Comparison of ENCODE assay signal across 27 cellular contexts in the genomic region with DNA sequence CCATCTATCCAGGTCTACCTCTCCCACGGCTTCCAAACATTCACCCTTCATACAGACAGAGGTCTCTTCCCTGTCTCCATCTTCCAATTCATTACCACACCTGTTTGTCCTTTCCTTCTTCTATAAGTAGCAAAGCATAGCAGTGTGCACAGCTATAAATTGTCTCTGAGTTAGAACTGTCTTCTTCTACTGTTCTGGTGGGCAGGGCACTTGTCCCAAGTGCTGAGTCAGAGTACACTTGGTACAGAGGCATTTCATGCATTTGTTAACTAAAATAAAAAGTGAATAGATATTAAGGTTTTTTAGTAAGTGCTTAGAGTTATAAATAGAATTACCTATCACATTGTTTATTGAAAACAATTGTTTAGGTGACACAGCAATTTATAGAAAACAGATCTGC.
DNase-seq lines count a peak whose midpoint lies in the region; ATAC-seq and TF ChIP-seq lines count a peak whose summit lies in the region.
"Had no signal": no experiment of that assay in that cellular context is flagged by ENCODE, and none has a peak within 500 bp of the region (broad histone marks: within the 10 kb centered on the region; RNA-seq: fewer than 3 reads in every experiment).

No MANE protein-coding gene starts in this region.

- no peaks in the 10 kb centered on the region for H3K27me3 ChIP-seq in trophoblast cell (ENCODE audit: insufficient read depth, low read length)
- H3K27me3 ChIP-seq: dorsolateral prefrontal cortex, hepatocyte, Peyer's patch, spleen had no signal

- no peak overlapping the region for H3K23ac ChIP-seq in trophoblast cell (ENCODE audit: low read length)

- H3K79me2 ChIP-seq in trophoblast cell (ENCODE audit: control insufficient read depth, insufficient read depth, low read length, poor library complexity): no peaks in the 10 kb centered on the region
- H3K79me2 ChIP-seq: hepatocyte had no signal

- peak overlapping the region; percentile 29 for H2AK5ac ChIP-seq in trophoblast cell (ENCODE audit: low read length)

- no peak overlapping the region for H4K12ac ChIP-seq in trophoblast cell (ENCODE audit: low read depth, low read length)

- no peak overlapping the region for H3K4me3 Mint-ChIP-seq in activated CD4-positive, alpha-beta T cell treated with anti-CD3 and anti-CD28 coated beads for 36 hours
- H3K4me3 Mint-ChIP-seq in mesothelial cell of epicardium: no peak overlapping the region
- H3K4me3 Mint-ChIP-seq: activated naive CD4-positive, alpha-beta T cell treated with anti-CD3 and anti-CD28 coated beads for 36 hours; CD4-positive, CD25-positive, alpha-beta regulatory T cell; central memory CD8-positive, alpha-beta T cell; natural killer cell; stimulated activated memory B cell treated with anti-CD40 and anti-IgM and Interleukin-4, amounts not matched to agents 10 μg/mL and 1 μg/mL and 100 μg/mL, for 72 hours; T-helper 1 cell treated with Interleukin-12 subunit alpha and Interleukin-12 subunit beta and Interleukin-4 antibody, amounts not matched to agents 30 μg/mL and 1 μg/mL, for 36 hours had no signal

- DNase-seq in EL (peak; percentile 50), NCI-H226 (peak; percentile 31), cardiac fibroblast (ENCODE audit: low read depth in 2 of 2) (peak; percentile 34 to 64), trophoblast cell (no peak), mesothelial cell of epicardium (ENCODE audit: low spot score in 2 of 2, unreplicated experiment in 2 of 2) (no peak), NCI-H146 treated with DMSO at 0.1 percent for 48 hours (lab: John Stamatoyannopoulos, UW; ENCODE audit: unreplicated experiment) (no peak)
- DNase-seq in activated CD4-positive, alpha-beta T cell treated with anti-CD3 and anti-CD28 coated beads for 36 hours: no peak
- DNase-seq in stimulated activated naive CD8-positive, alpha-beta T cell treated with anti-CD3 and anti-CD28 coated beads, Interleukin-15, Interleukin-2, amounts not matched to agents 100 U/mL and 50 U/mL, for 24 hours: no peak
- DNase-seq: activated CD4-positive, alpha-beta T cell treated with anti-CD3 and anti-CD28 coated beads for 4 hours; activated naive CD4-positive, alpha-beta T cell treated with anti-CD3 and anti-CD28 coated beads for 36 hours; activated T-cell treated with anti-CD3 and anti-CD28 coated beads, Interleukin-2, amount 50 U/mL, for 48 hours; amygdala; CD4-positive, CD25-positive, alpha-beta regulatory T cell; dorsolateral prefrontal cortex; foreskin melanocyte; MM.1S; natural killer cell; NCI-H1417 treated with DMSO at 0.1 percent for 48 hours; NCI-H524 treated with DMSO at 0.1 percent for 48 hours; Peyer's patch; retina; spleen; stimulated activated CD4-positive, alpha-beta T cell treated with anti-CD3 and anti-CD28 coated beads, Interleukin-4, amount 100 ng/mL, for 1 hour had no signal

- H4K8ac ChIP-seq in trophoblast cell (ENCODE audit: low read depth, low read length): no peak overlapping the region

- H2AFZ ChIP-seq in trophoblast cell (ENCODE audit: insufficient read depth, low read length, poor library complexity): no peak overlapping the region
- H2AFZ ChIP-seq: hepatocyte had no signal

- H3K36me3 ChIP-seq in trophoblast cell (ENCODE audit: control insufficient read depth in 1 of 2, insufficient read depth in 2 of 2, low read length in 2 of 2): no peaks in the 10 kb centered on the region
- H3K36me3 ChIP-seq: Peyer's patch, spleen had no signal

- CTCF ChIA-PET in activated CD4-positive, alpha-beta T cell treated with anti-CD3 and anti-CD28 coated beads for 36 hours (lab: Charles Lee): interaction anchor here (1.2 kb wide), 1 partner anchor 9 kb away, joined by 7 read pairs; no protein-coding TSS in a partner anchor

- H3K4me1 Mint-ChIP-seq in activated CD4-positive, alpha-beta T cell treated with anti-CD3 and anti-CD28 coated beads for 36 hours: no peaks in the 10 kb centered on the region
- peaks cover 20% of the 10 kb centered on the region for H3K4me1 Mint-ChIP-seq in mesothelial cell of epicardium
- H3K4me1 Mint-ChIP-seq: CD4-positive, CD25-positive, alpha-beta regulatory T cell; central memory CD8-positive, alpha-beta T cell; natural killer cell; stimulated activated memory B cell treated with anti-CD40 and anti-IgM and Interleukin-4, amounts not matched to agents 10 μg/mL and 1 μg/mL and 100 μg/mL, for 72 hours had no signal

- no peaks in the 10 kb centered on the region for H3K9me3 ChIP-seq in trophoblast cell (ENCODE audit: insufficient read depth, low read depth, low read length)
- H3K9me3 ChIP-seq: Peyer's patch, spleen had no signal

- no peak overlapping the region for H3K27ac Mint-ChIP-seq in activated CD4-positive, alpha-beta T cell treated with anti-CD3 and anti-CD28 coated beads for 36 hours
- H3K27ac Mint-ChIP-seq in mesothelial cell of epicardium: no peak overlapping the region
- H3K27ac Mint-ChIP-seq: activated naive CD4-positive, alpha-beta T cell treated with anti-CD3 and anti-CD28 coated beads for 36 hours; CD4-positive, CD25-positive, alpha-beta regulatory T cell; natural killer cell; stimulated activated memory B cell treated with anti-CD40 and anti-IgM and Interleukin-4, amounts not matched to agents 10 μg/mL and 1 μg/mL and 100 μg/mL, for 72 hours; T-helper 1 cell treated with Interleukin-12 subunit alpha and Interleukin-12 subunit beta and Interleukin-4 antibody, amounts not matched to agents 30 μg/mL and 1 μg/mL, for 36 hours had no signal

- H2BK120ac ChIP-seq in trophoblast cell (ENCODE audit: insufficient read depth, low read length, poor library complexity): no peak overlapping the region

- H3K36me3 Mint-ChIP-seq in activated CD4-positive, alpha-beta T cell treated with anti-CD3 and anti-CD28 coated beads for 36 hours (ENCODE audit: low read depth): no peaks in the 10 kb centered on the region
- H3K36me3 Mint-ChIP-seq in mesothelial cell of epicardium: no peaks in the 10 kb centered on the region
- H3K36me3 Mint-ChIP-seq: CD4-positive, CD25-positive, alpha-beta regulatory T cell; natural killer cell; stimulated activated memory B cell treated with anti-CD40 and anti-IgM and Interleukin-4, amounts not matched to agents 10 μg/mL and 1 μg/mL and 100 μg/mL, for 72 hours had no signal

- H4K91ac ChIP-seq in trophoblast cell (ENCODE audit: low read depth, low read length): no peak overlapping the region

- no peak overlapping the region for H3K14ac ChIP-seq in trophoblast cell (ENCODE audit: low read length)

- peaks cover 6% of the 10 kb centered on the region for H3K79me1 ChIP-seq in trophoblast cell (ENCODE audit: low read length)

- H3K4ac ChIP-seq in trophoblast cell (ENCODE audit: low read depth, low read length): no peak overlapping the region

- H3K18ac ChIP-seq in trophoblast cell (ENCODE audit: low read length): no peak overlapping the region

- H3K9me3 Mint-ChIP-seq in activated CD4-positive, alpha-beta T cell treated with anti-CD3 and anti-CD28 coated beads for 36 hours (ENCODE audit: low read depth): no peaks in the 10 kb centered on the region
- H3K9me3 Mint-ChIP-seq in mesothelial cell of epicardium: peaks cover 5% of the 10 kb centered on the region
- H3K9me3 Mint-ChIP-seq: activated naive CD4-positive, alpha-beta T cell treated with anti-CD3 and anti-CD28 coated beads for 36 hours; central memory CD8-positive, alpha-beta T cell; natural killer cell; T-helper 1 cell treated with Interleukin-12 subunit alpha and Interleukin-12 subunit beta and Interleukin-4 antibody, amounts not matched to agents 30 μg/mL and 1 μg/mL, for 36 hours had no signal

- H3K4me3 ChIP-seq in cardiac fibroblast (replicated peaks in 1 of 2; ENCODE audit: low read depth in 2 of 2, low read length in 2 of 2) (no peak overlapping the region), trophoblast cell (ENCODE audit: low read depth, low read length) (no peak overlapping the region)
- H3K4me3 ChIP-seq: dorsolateral prefrontal cortex, hepatocyte, Peyer's patch, spleen had no signal

- peak overlapping the region; percentile 84 for H2BK12ac ChIP-seq in trophoblast cell (ENCODE audit: low read length)

- POLR2A ChIA-PET in activated CD4-positive, alpha-beta T cell treated with anti-CD3 and anti-CD28 coated beads for 36 hours (lab: Charles Lee): no interaction called here

- no peak overlapping the region for H3K27ac ChIP-seq in trophoblast cell (ENCODE audit: low read depth, low read length)
- H3K27ac ChIP-seq: hepatocyte, Peyer's patch, spleen had no signal

- WGBS in trophoblast cell (ENCODE audit: extremely low coverage, insufficient coverage, insufficient read length): no CpG with 5 or more reads among the region's 1 CpG

- no peaks in the 10 kb centered on the region for H3K4me1 ChIP-seq in trophoblast cell (ENCODE audit: control insufficient read depth in 1 of 2, insufficient read depth in 2 of 2, low read length in 2 of 2)
- H3K4me1 ChIP-seq: Peyer's patch, spleen had no signal

- H2BK5ac ChIP-seq in trophoblast cell (ENCODE audit: low read depth, low read length, poor library complexity): no peak overlapping the region

- ATAC-seq in activated CD4-positive, alpha-beta T cell treated with anti-CD3 and anti-CD28 coated beads for 36 hours: no peak
- no peak for ATAC-seq in stimulated activated naive CD8-positive, alpha-beta T cell treated with anti-CD3 and anti-CD28 coated beads, Interleukin-15, Interleukin-2, amounts not matched to agents 100 U/mL and 50 U/mL, for 24 hours
- ATAC-seq: natural killer cell; stimulated activated memory B cell treated with anti-CD40 and anti-IgM and Interleukin-4, amounts not matched to agents 10 μg/mL and 1 μg/mL and 100 μg/mL, for 72 hours had no signal

- H3K27me3 Mint-ChIP-seq in activated CD4-positive, alpha-beta T cell treated with anti-CD3 and anti-CD28 coated beads for 36 hours: peaks cover 8% of the 10 kb centered on the region
- no peaks in the 10 kb centered on the region for H3K27me3 Mint-ChIP-seq in mesothelial cell of epicardium (ENCODE audit: low read depth)

- intact Hi-C loops in activated CD4-positive, alpha-beta T cell treated with anti-CD3 and anti-CD28 coated beads for 36 hours (cut with DNase I, micrococcal nuclease): no loop called here

- no peak overlapping the region for H3K9ac ChIP-seq in trophoblast cell (ENCODE audit: low read length)

- no peak for TF ChIP-seq CTCF in cardiac fibroblast (IDR thresholded peaks at IDR 0.05; ENCODE audit: low read depth, low read length)
- no peak for TF ChIP-seq CTCF in mesothelial cell of epicardium (IDR thresholded peaks at IDR 0.05; ENCODE audit: unreplicated experiment)

- H3K4me2 ChIP-seq in trophoblast cell (ENCODE audit: low read length): no peak overlapping the region
- H3K4me2 ChIP-seq: hepatocyte had no signal

Comparison
In these comparisons a context has a peak if more than half of its experiments do, and no peak if none do; other contexts are left out.
1. DNase-seq: peak in EL (single experiment), NCI-H226 (single experiment) and cardiac fibroblast (2 of 2); none in trophoblast cell (0 of 2), activated CD4-positive, alpha-beta T cell treated with anti-CD3 and anti-CD28 coated beads for 36 hours (single experiment), mesothelial cell of epicardium (0 of 2), NCI-H146 treated with DMSO at 0.1 percent for 48 hours (single experiment) and stimulated activated naive CD8-positive, alpha-beta T cell treated with anti-CD3 and anti-CD28 coated beads, Interleukin-15, Interleukin-2, amounts not matched to agents 100 U/mL and 50 U/mL, for 24 hours (single experiment).